In the genomic region with DNA sequence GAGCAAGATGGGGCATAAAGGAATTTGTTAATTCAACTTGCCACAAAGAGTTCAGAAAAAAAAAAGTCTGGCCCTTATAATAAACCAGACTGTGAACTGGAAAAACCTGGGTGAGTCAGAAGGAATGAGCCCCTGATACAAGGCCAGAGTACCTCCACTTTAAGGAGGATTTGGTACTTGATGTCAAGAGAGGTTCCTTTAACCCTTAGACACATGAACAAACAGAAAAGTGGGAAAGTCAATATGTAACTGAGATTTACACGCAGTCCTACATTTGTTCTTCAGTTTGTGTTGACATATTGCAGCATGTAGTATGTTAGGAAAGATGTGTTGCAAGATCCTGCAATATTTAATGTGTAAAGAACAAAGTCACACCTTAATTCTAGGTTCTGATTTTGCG, we compare ENCODE assay signal across 1 cellular context.
A peak's percentile ranks its signal among the peaks of the same experiment; 100 is the strongest.
TF ChIP-seq lines count a peak whose summit lies in the region.

No MANE protein-coding gene starts in this region.

TF ChIP-seq in HepG2, 621 proteins besides CTCF, POLR2A, EP300 and RAD21 (continued from another document and continues in another):
- TF ChIP-seq ZSCAN29 (CRISPR knock-in tag; conservative IDR thresholded peaks at IDR 0.05) (no peak), GABPB1 (CRISPR knock-in tag; IDR thresholded peaks at IDR 0.05) (no peak), CEBPG (CRISPR knock-in tag; IDR thresholded peaks at IDR 0.05) (peak; percentile 58), SIX4 (CRISPR knock-in tag; IDR thresholded peaks at IDR 0.05) (no peak), TOPORS (CRISPR knock-in tag; IDR thresholded peaks at IDR 0.05) (no peak), ZNF816 (CRISPR knock-in tag; IDR thresholded peaks at IDR 0.05; ENCODE audit: borderline replicate concordance) (no peak), MAFK (conservative IDR thresholded peaks at IDR 0.05 in 1 of 2, IDR thresholded peaks at IDR 0.05 in 1 of 2; ENCODE audit: low read length in 2 of 2) (no peak), ELF3 (CRISPR knock-in tag; IDR thresholded peaks at IDR 0.05) (no peak), KLF12 (CRISPR knock-in tag; IDR thresholded peaks at IDR 0.05; ENCODE audit: borderline replicate concordance) (no peak), NR3C1 (CRISPR knock-in tag; IDR thresholded peaks at IDR 0.05) (no peak), TAF1 (CRISPR knock-in tag; IDR thresholded peaks at IDR 0.05) (no peak), JUN (CRISPR knock-in tag; IDR thresholded peaks at IDR 0.05) (no peak), FOXP1 (IDR thresholded peaks at IDR 0.05) (no peak), FOXP1 (CRISPR knock-in tag; IDR thresholded peaks at IDR 0.05) (peak; percentile 73), TCF7 (IDR thresholded peaks at IDR 0.05; ENCODE audit: low read depth) (peak; percentile 57), CCDC6 (CRISPR knock-in tag; IDR thresholded peaks at IDR 0.05) (no peak), CREM (IDR thresholded peaks at IDR 0.05) (0 out of 2 replicates have a peak, but pooled peaks have one; percentile 34), CREM (CRISPR knock-in tag; IDR thresholded peaks at IDR 0.05) (no peak), ZNF850 (CRISPR knock-in tag; conservative IDR thresholded peaks at IDR 0.05) (no peak), TCF12 (IDR thresholded peaks at IDR 0.05) (no peak), TCF12 (CRISPR knock-in tag; IDR thresholded peaks at IDR 0.05) (no peak), KDM4B (CRISPR knock-in tag; IDR thresholded peaks at IDR 0.05) (no peak), RBFOX2 (IDR thresholded peaks at IDR 0.05; ENCODE audit: low read depth, low read length) (no peak), NR2F2 (IDR thresholded peaks at IDR 0.05; ENCODE audit: borderline replicate concordance, low read depth) (peak; percentile 67; the same call in 1 of the 2 replicates), ZNF382 (CRISPR knock-in tag; IDR thresholded peaks at IDR 0.05; ENCODE audit: borderline replicate concordance) (no peak), ZNF501 (CRISPR knock-in tag; IDR thresholded peaks at IDR 0.05) (no peak), ZNF839 (CRISPR knock-in tag; IDR thresholded peaks at IDR 0.05; ENCODE audit: borderline replicate concordance) (no peak), SRSF9 (IDR thresholded peaks at IDR 0.05; ENCODE audit: borderline replicate concordance, insufficient read depth, low read depth, low read length, poor library complexity, severe bottlenecking) (no peak), MAF1 (CRISPR knock-in tag; IDR thresholded peaks at IDR 0.05; ENCODE audit: borderline replicate concordance) (no peak), TBX2 (CRISPR knock-in tag; IDR thresholded peaks at IDR 0.05; ENCODE audit: borderline replicate concordance) (peak; percentile 21; the same call in 1 of the 2 replicates), TBX3 (IDR thresholded peaks at IDR 0.05; ENCODE audit: borderline replicate concordance) (peak; percentile 88), SOX6 (IDR thresholded peaks at IDR 0.05) (no peak), SOX6 (CRISPR knock-in tag; IDR thresholded peaks at IDR 0.05) (peak; percentile 82), HHEX (CRISPR knock-in tag; IDR thresholded peaks at IDR 0.05) (peak; percentile 89), HMGA1 (CRISPR knock-in tag; conservative IDR thresholded peaks at IDR 0.05) (no peak), NFE2 (CRISPR knock-in tag; IDR thresholded peaks at IDR 0.05) (no peak), DPF2 (CRISPR knock-in tag; IDR thresholded peaks at IDR 0.05; ENCODE audit: borderline replicate concordance, low read depth) (no peak), SETDB1 (CRISPR knock-in tag; IDR thresholded peaks at IDR 0.05; ENCODE audit: borderline replicate concordance) (no peak)
- TF ChIP-seq, protein P1, sequence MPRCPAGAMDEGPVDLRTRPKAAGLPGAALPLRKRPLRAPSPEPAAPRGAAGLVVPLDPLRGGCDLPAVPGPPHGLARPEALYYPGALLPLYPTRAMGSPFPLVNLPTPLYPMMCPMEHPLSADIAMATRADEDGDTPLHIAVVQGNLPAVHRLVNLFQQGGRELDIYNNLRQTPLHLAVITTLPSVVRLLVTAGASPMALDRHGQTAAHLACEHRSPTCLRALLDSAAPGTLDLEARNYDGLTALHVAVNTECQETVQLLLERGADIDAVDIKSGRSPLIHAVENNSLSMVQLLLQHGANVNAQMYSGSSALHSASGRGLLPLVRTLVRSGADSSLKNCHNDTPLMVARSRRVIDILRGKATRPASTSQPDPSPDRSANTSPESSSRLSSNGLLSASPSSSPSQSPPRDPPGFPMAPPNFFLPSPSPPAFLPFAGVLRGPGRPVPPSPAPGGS (CRISPR knock-in tag; IDR thresholded peaks at IDR 0.05), result no peak
- TF ChIP-seq, protein P2, sequence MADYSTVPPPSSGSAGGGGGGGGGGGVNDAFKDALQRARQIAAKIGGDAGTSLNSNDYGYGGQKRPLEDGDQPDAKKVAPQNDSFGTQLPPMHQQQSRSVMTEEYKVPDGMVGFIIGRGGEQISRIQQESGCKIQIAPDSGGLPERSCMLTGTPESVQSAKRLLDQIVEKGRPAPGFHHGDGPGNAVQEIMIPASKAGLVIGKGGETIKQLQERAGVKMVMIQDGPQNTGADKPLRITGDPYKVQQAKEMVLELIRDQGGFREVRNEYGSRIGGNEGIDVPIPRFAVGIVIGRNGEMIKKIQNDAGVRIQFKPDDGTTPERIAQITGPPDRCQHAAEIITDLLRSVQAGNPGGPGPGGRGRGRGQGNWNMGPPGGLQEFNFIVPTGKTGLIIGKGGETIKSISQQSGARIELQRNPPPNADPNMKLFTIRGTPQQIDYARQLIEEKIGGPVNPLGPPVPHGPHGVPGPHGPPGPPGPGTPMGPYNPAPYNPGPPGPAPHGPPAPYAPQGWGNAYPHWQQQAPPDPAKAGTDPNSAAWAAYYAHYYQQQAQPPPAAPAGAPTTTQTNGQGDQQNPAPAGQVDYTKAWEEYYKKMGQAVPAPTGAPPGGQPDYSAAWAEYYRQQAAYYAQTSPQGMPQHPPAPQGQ (CRISPR knock-in tag; IDR thresholded peaks at IDR 0.05; ENCODE audit: borderline replicate concordance), result no peak
- TF ChIP-seq, protein P3, sequence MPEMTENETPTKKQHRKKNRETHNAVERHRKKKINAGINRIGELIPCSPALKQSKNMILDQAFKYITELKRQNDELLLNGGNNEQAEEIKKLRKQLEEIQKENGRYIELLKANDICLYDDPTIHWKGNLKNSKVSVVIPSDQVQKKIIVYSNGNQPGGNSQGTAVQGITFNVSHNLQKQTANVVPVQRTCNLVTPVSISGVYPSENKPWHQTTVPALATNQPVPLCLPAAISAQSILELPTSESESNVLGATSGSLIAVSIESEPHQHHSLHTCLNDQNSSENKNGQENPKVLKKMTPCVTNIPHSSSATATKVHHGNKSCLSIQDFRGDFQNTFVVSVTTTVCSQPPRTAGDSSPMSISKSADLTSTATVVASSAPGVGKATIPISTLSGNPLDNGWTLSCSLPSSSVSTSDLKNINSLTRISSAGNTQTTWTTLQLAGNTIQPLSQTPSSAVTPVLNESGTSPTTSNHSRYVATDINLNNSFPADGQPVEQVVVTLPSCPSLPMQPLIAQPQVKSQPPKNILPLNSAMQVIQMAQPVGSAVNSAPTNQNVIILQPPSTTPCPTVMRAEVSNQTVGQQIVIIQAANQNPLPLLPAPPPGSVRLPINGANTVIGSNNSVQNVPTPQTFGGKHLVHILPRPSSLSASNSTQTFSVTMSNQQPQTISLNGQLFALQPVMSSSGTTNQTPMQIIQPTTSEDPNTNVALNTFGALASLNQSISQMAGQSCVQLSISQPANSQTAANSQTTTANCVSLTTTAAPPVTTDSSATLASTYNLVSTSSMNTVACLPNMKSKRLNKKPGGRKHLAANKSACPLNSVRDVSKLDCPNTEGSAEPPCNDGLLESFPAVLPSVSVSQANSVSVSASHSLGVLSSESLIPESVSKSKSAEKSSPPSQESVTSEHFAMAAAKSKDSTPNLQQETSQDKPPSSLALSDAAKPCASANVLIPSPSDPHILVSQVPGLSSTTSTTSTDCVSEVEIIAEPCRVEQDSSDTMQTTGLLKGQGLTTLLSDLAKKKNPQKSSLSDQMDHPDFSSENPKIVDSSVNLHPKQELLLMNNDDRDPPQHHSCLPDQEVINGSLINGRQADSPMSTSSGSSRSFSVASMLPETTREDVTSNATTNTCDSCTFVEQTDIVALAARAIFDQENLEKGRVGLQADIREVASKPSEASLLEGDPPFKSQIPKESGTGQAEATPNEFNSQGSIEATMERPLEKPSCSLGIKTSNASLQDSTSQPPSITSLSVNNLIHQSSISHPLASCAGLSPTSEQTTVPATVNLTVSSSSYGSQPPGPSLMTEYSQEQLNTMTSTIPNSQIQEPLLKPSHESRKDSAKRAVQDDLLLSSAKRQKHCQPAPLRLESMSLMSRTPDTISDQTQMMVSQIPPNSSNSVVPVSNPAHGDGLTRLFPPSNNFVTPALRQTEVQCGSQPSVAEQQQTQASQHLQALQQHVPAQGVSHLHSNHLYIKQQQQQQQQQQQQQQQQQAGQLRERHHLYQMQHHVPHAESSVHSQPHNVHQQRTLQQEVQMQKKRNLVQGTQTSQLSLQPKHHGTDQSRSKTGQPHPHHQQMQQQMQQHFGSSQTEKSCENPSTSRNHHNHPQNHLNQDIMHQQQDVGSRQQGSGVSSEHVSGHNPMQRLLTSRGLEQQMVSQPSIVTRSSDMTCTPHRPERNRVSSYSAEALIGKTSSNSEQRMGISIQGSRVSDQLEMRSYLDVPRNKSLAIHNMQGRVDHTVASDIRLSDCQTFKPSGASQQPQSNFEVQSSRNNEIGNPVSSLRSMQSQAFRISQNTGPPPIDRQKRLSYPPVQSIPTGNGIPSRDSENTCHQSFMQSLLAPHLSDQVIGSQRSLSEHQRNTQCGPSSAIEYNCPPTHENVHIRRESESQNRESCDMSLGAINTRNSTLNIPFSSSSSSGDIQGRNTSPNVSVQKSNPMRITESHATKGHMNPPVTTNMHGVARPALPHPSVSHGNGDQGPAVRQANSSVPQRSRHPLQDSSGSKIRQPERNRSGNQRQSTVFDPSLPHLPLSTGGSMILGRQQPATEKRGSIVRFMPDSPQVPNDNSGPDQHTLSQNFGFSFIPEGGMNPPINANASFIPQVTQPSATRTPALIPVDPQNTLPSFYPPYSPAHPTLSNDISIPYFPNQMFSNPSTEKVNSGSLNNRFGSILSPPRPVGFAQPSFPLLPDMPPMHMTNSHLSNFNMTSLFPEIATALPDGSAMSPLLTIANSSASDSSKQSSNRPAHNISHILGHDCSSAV (CRISPR knock-in tag; IDR thresholded peaks at IDR 0.05; ENCODE audit: borderline replicate concordance), result no peak
- TF ChIP-seq, protein P4, sequence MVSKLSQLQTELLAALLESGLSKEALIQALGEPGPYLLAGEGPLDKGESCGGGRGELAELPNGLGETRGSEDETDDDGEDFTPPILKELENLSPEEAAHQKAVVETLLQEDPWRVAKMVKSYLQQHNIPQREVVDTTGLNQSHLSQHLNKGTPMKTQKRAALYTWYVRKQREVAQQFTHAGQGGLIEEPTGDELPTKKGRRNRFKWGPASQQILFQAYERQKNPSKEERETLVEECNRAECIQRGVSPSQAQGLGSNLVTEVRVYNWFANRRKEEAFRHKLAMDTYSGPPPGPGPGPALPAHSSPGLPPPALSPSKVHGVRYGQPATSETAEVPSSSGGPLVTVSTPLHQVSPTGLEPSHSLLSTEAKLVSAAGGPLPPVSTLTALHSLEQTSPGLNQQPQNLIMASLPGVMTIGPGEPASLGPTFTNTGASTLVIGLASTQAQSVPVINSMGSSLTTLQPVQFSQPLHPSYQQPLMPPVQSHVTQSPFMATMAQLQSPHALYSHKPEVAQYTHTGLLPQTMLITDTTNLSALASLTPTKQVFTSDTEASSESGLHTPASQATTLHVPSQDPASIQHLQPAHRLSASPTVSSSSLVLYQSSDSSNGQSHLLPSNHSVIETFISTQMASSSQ (IDR thresholded peaks at IDR 0.05; ENCODE audit: low read depth), result no peak
- TF ChIP-seq, protein P4 (CRISPR knock-in tag; IDR thresholded peaks at IDR 0.05; ENCODE audit: borderline replicate concordance), result no peak
- TF ChIP-seq, protein P5, sequence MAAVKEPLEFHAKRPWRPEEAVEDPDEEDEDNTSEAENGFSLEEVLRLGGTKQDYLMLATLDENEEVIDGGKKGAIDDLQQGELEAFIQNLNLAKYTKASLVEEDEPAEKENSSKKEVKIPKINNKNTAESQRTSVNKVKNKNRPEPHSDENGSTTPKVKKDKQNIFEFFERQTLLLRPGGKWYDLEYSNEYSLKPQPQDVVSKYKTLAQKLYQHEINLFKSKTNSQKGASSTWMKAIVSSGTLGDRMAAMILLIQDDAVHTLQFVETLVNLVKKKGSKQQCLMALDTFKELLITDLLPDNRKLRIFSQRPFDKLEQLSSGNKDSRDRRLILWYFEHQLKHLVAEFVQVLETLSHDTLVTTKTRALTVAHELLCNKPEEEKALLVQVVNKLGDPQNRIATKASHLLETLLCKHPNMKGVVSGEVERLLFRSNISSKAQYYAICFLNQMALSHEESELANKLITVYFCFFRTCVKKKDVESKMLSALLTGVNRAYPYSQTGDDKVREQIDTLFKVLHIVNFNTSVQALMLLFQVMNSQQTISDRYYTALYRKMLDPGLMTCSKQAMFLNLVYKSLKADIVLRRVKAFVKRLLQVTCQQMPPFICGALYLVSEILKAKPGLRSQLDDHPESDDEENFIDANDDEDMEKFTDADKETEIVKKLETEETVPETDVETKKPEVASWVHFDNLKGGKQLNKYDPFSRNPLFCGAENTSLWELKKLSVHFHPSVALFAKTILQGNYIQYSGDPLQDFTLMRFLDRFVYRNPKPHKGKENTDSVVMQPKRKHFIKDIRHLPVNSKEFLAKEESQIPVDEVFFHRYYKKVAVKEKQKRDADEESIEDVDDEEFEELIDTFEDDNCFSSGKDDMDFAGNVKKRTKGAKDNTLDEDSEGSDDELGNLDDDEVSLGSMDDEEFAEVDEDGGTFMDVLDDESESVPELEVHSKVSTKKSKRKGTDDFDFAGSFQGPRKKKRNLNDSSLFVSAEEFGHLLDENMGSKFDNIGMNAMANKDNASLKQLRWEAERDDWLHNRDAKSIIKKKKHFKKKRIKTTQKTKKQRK (IDR thresholded peaks at IDR 0.05; ENCODE audit: low read length), result no peak
- TF ChIP-seq, protein P6, sequence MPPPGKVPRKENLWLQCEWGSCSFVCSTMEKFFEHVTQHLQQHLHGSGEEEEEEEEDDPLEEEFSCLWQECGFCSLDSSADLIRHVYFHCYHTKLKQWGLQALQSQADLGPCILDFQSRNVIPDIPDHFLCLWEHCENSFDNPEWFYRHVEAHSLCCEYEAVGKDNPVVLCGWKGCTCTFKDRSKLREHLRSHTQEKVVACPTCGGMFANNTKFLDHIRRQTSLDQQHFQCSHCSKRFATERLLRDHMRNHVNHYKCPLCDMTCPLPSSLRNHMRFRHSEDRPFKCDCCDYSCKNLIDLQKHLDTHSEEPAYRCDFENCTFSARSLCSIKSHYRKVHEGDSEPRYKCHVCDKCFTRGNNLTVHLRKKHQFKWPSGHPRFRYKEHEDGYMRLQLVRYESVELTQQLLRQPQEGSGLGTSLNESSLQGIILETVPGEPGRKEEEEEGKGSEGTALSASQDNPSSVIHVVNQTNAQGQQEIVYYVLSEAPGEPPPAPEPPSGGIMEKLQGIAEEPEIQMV (CRISPR knock-in tag; IDR thresholded peaks at IDR 0.05; ENCODE audit: low read depth), result no peak
